8 cellular contexts compared by ENCODE assay signal in genomic region chr15:74598126-74598842, GRCh38. TPM values are rescaled to one million over a fixed set of nuclear protein-coding genes. Genes with fewer than 3 reads are reported as not detected.
DNase-seq lines count a peak whose midpoint lies in the region; ATAC-seq and TF ChIP-seq lines count a peak whose summit lies in the region.

No MANE protein-coding gene starts in this region.

- H3K4me3 ChIP-seq in adipocyte (ENCODE audit: low read length) = peak overlapping the region; percentile 89
- H3K4me3 ChIP-seq in cardiac muscle cell = peak overlapping the region; percentile 16
- peak overlapping the region; percentile 39 to 64 (median 48) for H3K4me3 ChIP-seq in transverse colon

- WGBS in transverse colon (ENCODE audit: low coverage in 1 of 2), 2 donors = 0 to 3% methylated on average over 3 to 26 of the region's 26 CpGs

- peak; percentile 83 for TF ChIP-seq POLR2A in transverse colon (IDR thresholded peaks at IDR 0.05)

- peak; percentile 89 for DNase-seq in EH (ENCODE audit: low read depth)
- peak; percentile 84 for DNase-seq in LHCN-M2 (ENCODE audit: low read depth)
- peak; percentile 74 to 91 for DNase-seq in SW 1271 (lab: John Stamatoyannopoulos, UW)
- DNase-seq in adipocyte (ENCODE audit: low read depth) = peak; percentile 95
- peak; percentile 90 to 96 for DNase-seq in cardiac muscle cell (ENCODE audit: low read depth in 1 of 2, low spot score in 1 of 2)
- DNase-seq in posterior cingulate gyrus = peak; percentile 88 to 99 (median 96)
- DNase-seq in transverse colon = peak; percentile 95

- in situ Hi-C loops in transverse colon (cut with MboI; ENCODE audit: low pct_ligation_motif_present in 1 of 4, low pct_unique_long_range_greater_than_20kb in 1 of 4, low sequenced_read_pairs in 3 of 4) = no loop called here

- ATAC-seq in GM21737 (IDR thresholded peaks at IDR 0.05; ENCODE audit: unreplicated experiment) = peak; percentile 85

- TF ChIP-seq CTCF in cardiac muscle cell (IDR thresholded peaks at IDR 0.05; ENCODE audit: low read depth, low read length) = no peak
- no peak for TF ChIP-seq CTCF in transverse colon (IDR thresholded peaks at IDR 0.05)

- H3K4me1 ChIP-seq in adipocyte (ENCODE audit: control insufficient read depth, insufficient read depth, low read length) (peaks cover 22% of the 10 kb centered on the region), cardiac muscle cell (ENCODE audit: low read depth) (peaks cover 21% of the 10 kb centered on the region), transverse colon (peaks cover 7 to 20% (median 13%) of the 10 kb centered on the region in 4 donors)

- TF ChIP-seq EP300 in transverse colon (IDR thresholded peaks at IDR 0.05; ENCODE audit: low read depth) = no peak

- intact Hi-C loops in posterior cingulate gyrus (cut with DNase I) = loop anchor here (1.0 to 5.0 kb wide), 2 partner anchors 17 to 56 kb away; partner anchors contain the start of genes ARID3B and CLK3
- intact Hi-C loops in transverse colon (cut with DNase I; ENCODE audit: low total_unique reads) = no loop called here

- H3K36me3 ChIP-seq in adipocyte (ENCODE audit: control insufficient read depth, insufficient read depth, low read length, severe bottlenecking) = no peaks in the 10 kb centered on the region
- peaks cover 8% of the 10 kb centered on the region for H3K36me3 ChIP-seq in cardiac muscle cell
- H3K36me3 ChIP-seq in transverse colon = no peaks in the 10 kb centered on the region

- no peaks in the 10 kb centered on the region for H3K9me3 ChIP-seq in adipocyte (ENCODE audit: control insufficient read depth, low read length)
- H3K9me3 ChIP-seq in cardiac muscle cell (ENCODE audit: low read depth) = no peaks in the 10 kb centered on the region
- no peaks in the 10 kb centered on the region for H3K9me3 ChIP-seq in transverse colon

- peak overlapping the region; percentile 89 for H3K9ac ChIP-seq in adipocyte (ENCODE audit: low read length)

- peak overlapping the region; percentile 91 for H3K27ac ChIP-seq in cardiac muscle cell
- peak overlapping the region; percentile 88 to 91 (median 88) for H3K27ac ChIP-seq in transverse colon

- H3K27me3 ChIP-seq in adipocyte (replicated peaks; ENCODE audit: control insufficient read depth, insufficient read depth, low read length) (no peaks in the 10 kb centered on the region), cardiac muscle cell (no peaks in the 10 kb centered on the region), transverse colon (no peaks in the 10 kb centered on the region)

RNA-seq across cellular contexts. Expression of gene CLK3, which starts 17.4 kb away (rescaled TPM):
- total RNA-seq in LHCN-M2 (2014; rRNA removed) (60.5 and 81.1 TPM in 2 replicates), cardiac muscle cell (193 and 319 TPM in 2 replicates), transverse colon (100 to 1,000 TPM; 144 to 420 (median 208) TPM)
- 51.2 TPM for polyA plus RNA-seq in LHCN-M2 (2012)
- polyA plus RNA-seq in cardiac muscle cell = 100 and 125 TPM in 2 replicates

RNA-seq across cellular contexts. Expression of gene ARID3B, which starts 57.3 kb away (rescaled TPM):
- total RNA-seq in LHCN-M2 (2014; rRNA removed) (0.77 and 1.2 TPM in 2 replicates), cardiac muscle cell (60.7 and 69.8 TPM in 2 replicates), transverse colon (10 to 100 TPM in 3 of 4 donors, 1 to 10 TPM in 1; 9.6 to 25.8 (median 12.5) TPM)
- 0.69 TPM for polyA plus RNA-seq in LHCN-M2 (2012)
- polyA plus RNA-seq in cardiac muscle cell = 70.5 and 72.6 TPM in 2 replicates

Comparison
In these comparisons a context has a peak if more than half of its experiments do, and no peak if none do; other contexts are left out.
1. Peak in every context shown above with its lines: DNase-seq, ATAC-seq, H3K4me3 ChIP-seq and H3K27ac ChIP-seq.
2. H3K4me3 ChIP-seq: peak in every context shown above with its lines; median percentile 89 in adipocyte; 48 in transverse colon; 16 in cardiac muscle cell.